ENCODE assay signal across 30 cellular contexts in genomic region chr11:92376680-92377079, GRCh38.
"Had no signal": no experiment of that assay in that cellular context is flagged by ENCODE, and none has a peak within 500 bp of the region (broad histone marks: within the 10 kb centered on the region; RNA-seq: fewer than 3 reads in every experiment).

No MANE protein-coding gene starts in this region.

- H3K36me3 ChIP-seq: colonic mucosa, esophagus squamous epithelium, heart right ventricle, left lung, neutrophil, suprapubic skin, transverse colon, upper lobe of right lung, uterus had no signal

- H3K27me3 ChIP-seq: colonic mucosa, esophagus squamous epithelium, heart right ventricle, left lung, neutrophil, suprapubic skin, transverse colon, upper lobe of right lung, uterus had no signal

- H3K9ac ChIP-seq: parathyroid adenoma had no signal

- H2AFZ ChIP-seq: parathyroid adenoma had no signal

- H3K9me3 ChIP-seq: colonic mucosa, esophagus squamous epithelium, heart right ventricle, left lung, neutrophil, suprapubic skin, transverse colon, upper lobe of right lung, uterus had no signal

- H3K4me1 Mint-ChIP-seq: naive thymus-derived CD8-positive, alpha-beta T cell; stimulated activated naive CD8-positive, alpha-beta T cell treated with anti-CD3 and anti-CD28 coated beads, Interleukin-15, amount 100 ng/mL, for 72 hours had no signal

- ATAC-seq: heart right ventricle; left cardiac atrium; left lung; naive thymus-derived CD8-positive, alpha-beta T cell; sciatic nerve; stimulated activated naive CD8-positive, alpha-beta T cell treated with anti-CD3 and anti-CD28 coated beads, Interleukin-15, amount 100 ng/mL, for 72 hours; upper lobe of right lung had no signal

- H3K27ac ChIP-seq: colonic mucosa, esophagus squamous epithelium, heart right ventricle, left lung, neutrophil, parathyroid adenoma, suprapubic skin, transverse colon, upper lobe of right lung, uterus had no signal

- H3K4me2 ChIP-seq: smooth muscle cell had no signal

- H3K27ac Mint-ChIP-seq: dendritic cell treated with granulocyte-macrophage colony-stimulating factor and Interleukin-4, amounts not matched to agents 40 ng/mL and 50 ng/mL, for 4 days; naive thymus-derived CD8-positive, alpha-beta T cell; stimulated activated naive CD8-positive, alpha-beta T cell treated with anti-CD3 and anti-CD28 coated beads, Interleukin-15, amount 100 ng/mL, for 72 hours had no signal

- H3K4me1 ChIP-seq: colonic mucosa, heart right ventricle, left lung, parathyroid adenoma, suprapubic skin, transverse colon, upper lobe of right lung, uterus had no signal

- H3K9me3 Mint-ChIP-seq: naive thymus-derived CD8-positive, alpha-beta T cell; nephron progenitor cell; stimulated activated naive CD8-positive, alpha-beta T cell treated with anti-CD3 and anti-CD28 coated beads, Interleukin-15, amount 100 ng/mL, for 72 hours had no signal

- H3K79me2 ChIP-seq: parathyroid adenoma had no signal

- DNase-seq: colonic mucosa; effector CD8-positive, alpha-beta T cell; erythroblast; esophagus squamous epithelium; foreskin melanocyte; glutamatergic neuron; heart right ventricle; hippocampal formation; left cardiac atrium; left lung; midbrain; naive thymus-derived CD8-positive, alpha-beta T cell; nephron progenitor cell; stimulated activated CD4-positive, alpha-beta T cell treated with anti-CD3 and anti-CD28 coated beads, Interleukin-12 subunit alpha, Interleukin-12 subunit beta, amount 100 ng/mL, for 4 hours; stimulated activated CD4-positive, alpha-beta T cell treated with anti-CD3 and anti-CD28 coated beads, Interleukin-1b, Interleukin-23, amount 100 ng/mL, for 48 hours; stimulated activated CD4-positive, alpha-beta T cell treated with anti-CD3 and anti-CD28 coated beads, Interleukin-4, amount 100 ng/mL, for 1 hour; stimulated activated CD8-positive, alpha-beta memory T cell treated with anti-CD3 and anti-CD28 coated beads, Interleukin-4, amount 100 ng/mL, for 48 hours; stimulated activated naive CD4-positive, alpha-beta T cell; stimulated activated naive CD8-positive, alpha-beta T cell treated with anti-CD3 and anti-CD28 coated beads, Interleukin-15, amount 100 ng/mL, for 72 hours; transverse colon; upper lobe of right lung; uterus had no signal

- H3K4me3 Mint-ChIP-seq: dendritic cell treated with granulocyte-macrophage colony-stimulating factor and Interleukin-4, amounts not matched to agents 40 ng/mL and 50 ng/mL, for 4 days; naive thymus-derived CD8-positive, alpha-beta T cell; nephron progenitor cell; stimulated activated naive CD8-positive, alpha-beta T cell treated with anti-CD3 and anti-CD28 coated beads, Interleukin-15, amount 100 ng/mL, for 72 hours had no signal

- H3K4me3 ChIP-seq: colonic mucosa, esophagus squamous epithelium, heart right ventricle, left lung, smooth muscle cell, suprapubic skin, transverse colon, upper lobe of right lung, uterus had no signal

- FAIRE-seq: endometrium had no signal

- H3K27me3 Mint-ChIP-seq: dendritic cell treated with granulocyte-macrophage colony-stimulating factor and Interleukin-4, amounts not matched to agents 40 ng/mL and 50 ng/mL, for 4 days; progenitor cell of endocrine pancreas; stimulated activated naive CD8-positive, alpha-beta T cell treated with anti-CD3 and anti-CD28 coated beads, Interleukin-15, amount 100 ng/mL, for 72 hours had no signal

- H3K36me3 Mint-ChIP-seq: naive thymus-derived CD8-positive, alpha-beta T cell had no signal
